9 cellular contexts compared by ENCODE assay signal in the genomic region with DNA sequence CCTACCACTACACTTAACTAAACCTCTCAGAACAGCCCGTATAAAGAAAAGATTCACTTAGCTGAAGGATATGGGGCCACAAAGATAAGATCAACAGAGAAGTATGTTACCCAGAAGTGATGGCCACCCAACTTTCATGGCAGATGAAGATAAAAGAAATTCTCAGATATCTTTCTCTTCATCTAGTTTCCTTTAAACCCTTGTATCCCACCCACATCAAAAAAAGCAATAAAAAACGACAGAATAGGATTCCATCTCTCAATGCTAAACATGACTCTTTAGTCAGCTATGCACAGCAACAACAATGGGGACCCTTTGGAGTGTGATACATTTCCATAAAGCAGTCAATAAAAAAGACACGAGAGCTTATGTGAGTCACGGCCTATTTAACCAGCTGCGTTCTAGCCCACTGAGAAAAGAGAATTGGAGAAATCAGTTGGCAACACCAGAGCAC.
DNase-seq lines count a peak whose midpoint lies in the region; ATAC-seq and TF ChIP-seq lines count a peak whose summit lies in the region.
"Had no signal": no experiment of that assay in that cellular context is flagged by ENCODE, and none has a peak within 500 bp of the region (broad histone marks: within the 10 kb centered on the region; RNA-seq: fewer than 3 reads in every experiment).

No MANE protein-coding gene starts in this region.

- peak overlapping the region; percentile 63 for H3K4me3 Mint-ChIP-seq in activated CD4-positive, alpha-beta T cell treated with anti-CD3 and anti-CD28 coated beads, Interleukin-2, amount 10 ng/mL, durations not matched to agents 24 days and 14 days
- H3K4me3 Mint-ChIP-seq in activated T-helper 1 cell treated with anti-CD3 and anti-CD28 coated beads, Interleukin-12 subunit alpha, Interleukin-12 subunit beta, Interleukin-2, Interleukin-4 antibody, amounts not matched to agents 30 ng/mL and 10 ng/mL and 1 ng/mL, durations not matched to agents 14 hours and 24 hours and 36 hours, result peak overlapping the region; percentile 0
- H3K4me3 Mint-ChIP-seq: B cell had no signal

- H3K27me3 Mint-ChIP-seq in activated CD4-positive, alpha-beta T cell treated with anti-CD3 and anti-CD28 coated beads, Interleukin-2, amount 10 ng/mL, durations not matched to agents 24 days and 14 days, result no peaks in the 10 kb centered on the region
- H3K27me3 Mint-ChIP-seq in activated T-helper 1 cell treated with anti-CD3 and anti-CD28 coated beads, Interleukin-12 subunit alpha, Interleukin-12 subunit beta, Interleukin-2, Interleukin-4 antibody, amounts not matched to agents 30 ng/mL and 10 ng/mL and 1 ng/mL, durations not matched to agents 14 hours and 24 hours and 36 hours (ENCODE audit: insufficient read depth), result no peaks in the 10 kb centered on the region

- H3K4me2 ChIP-seq in osteoblast (ENCODE audit: insufficient read depth, low read length), result peak overlapping the region; percentile 18

- H3K27ac Mint-ChIP-seq in activated CD4-positive, alpha-beta T cell treated with anti-CD3 and anti-CD28 coated beads, Interleukin-2, amount 10 ng/mL, durations not matched to agents 24 days and 14 days, result peak overlapping the region; percentile 5
- H3K27ac Mint-ChIP-seq in activated T-helper 1 cell treated with anti-CD3 and anti-CD28 coated beads, Interleukin-12 subunit alpha, Interleukin-12 subunit beta, Interleukin-2, Interleukin-4 antibody, amounts not matched to agents 30 ng/mL and 10 ng/mL and 1 ng/mL, durations not matched to agents 14 hours and 24 hours and 36 hours, result peak overlapping the region; percentile 0
- H3K27ac Mint-ChIP-seq: B cell had no signal

- H3K9me3 ChIP-seq in osteoblast (ENCODE audit: low read depth, low read length) (no peaks in the 10 kb centered on the region), gastroesophageal sphincter (no peaks in the 10 kb centered on the region)

- H3K79me2 ChIP-seq in osteoblast (ENCODE audit: insufficient read depth, low read length), result no peaks in the 10 kb centered on the region

- H4K20me1 ChIP-seq in osteoblast (ENCODE audit: insufficient read depth, low read length), result no peaks in the 10 kb centered on the region

- WGBS in gastroesophageal sphincter (ENCODE audit: low coverage in 1 of 2), 2 donors, result 57 to 69% methylated on average over 4 to 5 of the region's 5 CpGs

- no peak for TF ChIP-seq POLR2A in gastroesophageal sphincter (IDR thresholded peaks at IDR 0.05)

- intact Hi-C loops in activated CD4-positive, alpha-beta T cell treated with anti-CD3 and anti-CD28 coated beads, Interleukin-2, amount 10 ng/mL, durations not matched to agents 24 days and 14 days (cut with micrococcal nuclease), result no loop called here
- intact Hi-C loops in activated T-helper 1 cell treated with anti-CD3 and anti-CD28 coated beads, Interleukin-12 subunit alpha, Interleukin-12 subunit beta, Interleukin-2, Interleukin-4 antibody, amounts not matched to agents 30 ng/mL and 10 ng/mL and 1 ng/mL, durations not matched to agents 14 hours and 24 hours and 36 hours (cut with micrococcal nuclease), result no loop called here

- H2AFZ ChIP-seq in osteoblast (ENCODE audit: low read length), result no peak overlapping the region

- H3K27ac ChIP-seq in osteoblast (ENCODE audit: low read depth, low read length) (no peak overlapping the region), gastroesophageal sphincter (no peak overlapping the region)

- H3K36me3 ChIP-seq in osteoblast (ENCODE audit: insufficient read depth, low read length) (no peaks in the 10 kb centered on the region), gastroesophageal sphincter (no peaks in the 10 kb centered on the region)

- no peak for ATAC-seq in gastroesophageal sphincter

- H3K27me3 ChIP-seq in osteoblast (ENCODE audit: insufficient read depth, low read length) (peaks cover 25% of the 10 kb centered on the region), gastroesophageal sphincter (peaks cover 73% of the 10 kb centered on the region)

- H3K9me3 Mint-ChIP-seq in activated CD4-positive, alpha-beta T cell treated with anti-CD3 and anti-CD28 coated beads, Interleukin-2, amount 10 ng/mL, durations not matched to agents 24 days and 14 days, result no peaks in the 10 kb centered on the region
- H3K9me3 Mint-ChIP-seq in activated T-helper 1 cell treated with anti-CD3 and anti-CD28 coated beads, Interleukin-12 subunit alpha, Interleukin-12 subunit beta, Interleukin-2, Interleukin-4 antibody, amounts not matched to agents 30 ng/mL and 10 ng/mL and 1 ng/mL, durations not matched to agents 14 hours and 24 hours and 36 hours, result no peaks in the 10 kb centered on the region

- no peak overlapping the region for H3K4me3 ChIP-seq in osteoblast (ENCODE audit: insufficient read depth, low read length)
- H3K4me3 ChIP-seq in gastroesophageal sphincter, result no peak overlapping the region

- DNase-seq in activated CD4-positive, alpha-beta T cell treated with anti-CD3 and anti-CD28 coated beads, Interleukin-2, amount 10 ng/mL, durations not matched to agents 24 days and 14 days, result peak; percentile 64
- DNase-seq in activated CD4-positive, alpha-beta T cell treated with anti-CD3 and anti-CD28 coated beads, Interleukin-2, amount 50 U/mL, for 1 hour, result no peak
- peak; percentile 76 for DNase-seq in NCI-H146 (lab: John Stamatoyannopoulos, UW)
- no peak for DNase-seq in activated T-helper 1 cell treated with anti-CD3 and anti-CD28 coated beads, Interleukin-12 subunit alpha, Interleukin-12 subunit beta, Interleukin-2, Interleukin-4 antibody, amounts not matched to agents 30 ng/mL and 10 ng/mL and 1 ng/mL, durations not matched to agents 14 hours and 24 hours and 36 hours (ENCODE audit: low spot score)
- DNase-seq in osteoblast (ENCODE audit: insufficient read length, low spot score, missing footprints), result peak; percentile 92
- DNase-seq in iPS-NIHi7 (ENCODE audit: extremely low spot score), result no peak
- DNase-seq in GDM1 (lab: John Stamatoyannopoulos, UW), result no peak

- H3K36me3 Mint-ChIP-seq in activated CD4-positive, alpha-beta T cell treated with anti-CD3 and anti-CD28 coated beads, Interleukin-2, amount 10 ng/mL, durations not matched to agents 24 days and 14 days (ENCODE audit: low read depth), result peaks cover 49% of the 10 kb centered on the region
- peaks cover 28% of the 10 kb centered on the region for H3K36me3 Mint-ChIP-seq in activated T-helper 1 cell treated with anti-CD3 and anti-CD28 coated beads, Interleukin-12 subunit alpha, Interleukin-12 subunit beta, Interleukin-2, Interleukin-4 antibody, amounts not matched to agents 30 ng/mL and 10 ng/mL and 1 ng/mL, durations not matched to agents 14 hours and 24 hours and 36 hours (ENCODE audit: low read depth)

- H3K4me1 ChIP-seq in osteoblast (ENCODE audit: insufficient read depth, low read length) (peaks cover 19% of the 10 kb centered on the region), gastroesophageal sphincter (peaks cover 0 to 2% (median 0%) of the 10 kb centered on the region in 3 donors)

- TF ChIP-seq CTCF in osteoblast (IDR thresholded peaks at IDR 0.05; ENCODE audit: extremely low read depth, low read depth, low read length), result no peak
- no peak for TF ChIP-seq CTCF in gastroesophageal sphincter (IDR thresholded peaks at IDR 0.05)

- no peak for TF ChIP-seq EP300 in gastroesophageal sphincter (IDR thresholded peaks at IDR 0.05)

- H3K4me1 Mint-ChIP-seq in activated CD4-positive, alpha-beta T cell treated with anti-CD3 and anti-CD28 coated beads, Interleukin-2, amount 10 ng/mL, durations not matched to agents 24 days and 14 days, result peaks cover 38% of the 10 kb centered on the region
- H3K4me1 Mint-ChIP-seq in activated T-helper 1 cell treated with anti-CD3 and anti-CD28 coated beads, Interleukin-12 subunit alpha, Interleukin-12 subunit beta, Interleukin-2, Interleukin-4 antibody, amounts not matched to agents 30 ng/mL and 10 ng/mL and 1 ng/mL, durations not matched to agents 14 hours and 24 hours and 36 hours (ENCODE audit: low read depth), result peaks cover 44% of the 10 kb centered on the region

Comparison
In these comparisons a context has a peak if more than half of its experiments do, and no peak if none do; other contexts are left out.
1. DNase-seq: peak in activated CD4-positive, alpha-beta T cell treated with anti-CD3 and anti-CD28 coated beads, Interleukin-2, amount 10 ng/mL, durations not matched to agents 24 days and 14 days (single experiment), NCI-H146 (single experiment) and osteoblast (single experiment); none in activated CD4-positive, alpha-beta T cell treated with anti-CD3 and anti-CD28 coated beads, Interleukin-2, amount 50 U/mL, for 1 hour (single experiment), activated T-helper 1 cell treated with anti-CD3 and anti-CD28 coated beads, Interleukin-12 subunit alpha, Interleukin-12 subunit beta, Interleukin-2, Interleukin-4 antibody, amounts not matched to agents 30 ng/mL and 10 ng/mL and 1 ng/mL, durations not matched to agents 14 hours and 24 hours and 36 hours (single experiment), iPS-NIHi7 (single experiment) and GDM1 (single experiment).